Comparison of ENCODE assay signal across 8 cellular contexts in genomic region chr2:75464348-75464946, GRCh38.
DNase-seq lines count a peak whose midpoint lies in the region; ATAC-seq and TF ChIP-seq lines count a peak whose summit lies in the region.

No MANE protein-coding gene starts in this region.

- peaks cover 0 to 4% (median 0%) of the 10 kb centered on the region in 11 donors for H3K9me3 Mint-ChIP-seq in naive thymus-derived CD4-positive, alpha-beta T cell

- H3K27me3 Mint-ChIP-seq in naive thymus-derived CD4-positive, alpha-beta T cell, result peaks cover 16 to 54% (median 34%) of the 10 kb centered on the region in 5 donors

- no peak for ATAC-seq in naive thymus-derived CD4-positive, alpha-beta T cell

- no peak overlapping the region for H3K9ac ChIP-seq in smooth muscle cell (ENCODE audit: low read depth)

- no peak overlapping the region for H2AFZ ChIP-seq in smooth muscle cell (ENCODE audit: low read depth)

- H3F3A ChIP-seq in smooth muscle cell (ENCODE audit: low read depth), result no peaks in the 10 kb centered on the region

- 29 to 40% methylated on average over 4 of the region's 4 CpGs for WGBS in esophagus squamous epithelium, 2 donors
- 32% methylated on average over 4 of the region's 4 CpGs for WGBS in smooth muscle cell (ENCODE audit: low lambda C conversion rate)

- H3K4me3 Mint-ChIP-seq in naive thymus-derived CD4-positive, alpha-beta T cell, result no peak overlapping the region

- no peak overlapping the region for H3K27ac Mint-ChIP-seq in naive thymus-derived CD4-positive, alpha-beta T cell

- H3K9me3 ChIP-seq in esophagus squamous epithelium, result no peaks in the 10 kb centered on the region
- H3K9me3 ChIP-seq in smooth muscle cell (replicated peaks; ENCODE audit: low read depth), result no peaks in the 10 kb centered on the region
- no peaks in the 10 kb centered on the region for H3K9me3 ChIP-seq in naive thymus-derived CD4-positive, alpha-beta T cell (ENCODE audit: control insufficient read depth in 2 of 3, low read length in 3 of 3)

- POLR2A ChIA-PET in naive thymus-derived CD4-positive, alpha-beta T cell (lab: Charles Lee), result no interaction called here

- H3K36me3 Mint-ChIP-seq in naive thymus-derived CD4-positive, alpha-beta T cell, result no peaks in the 10 kb centered on the region

- no peaks in the 10 kb centered on the region for H3K4me1 ChIP-seq in esophagus squamous epithelium
- peaks cover 16% of the 10 kb centered on the region for H3K4me1 ChIP-seq in smooth muscle cell (ENCODE audit: low read depth)
- no peaks in the 10 kb centered on the region for H3K4me1 ChIP-seq in naive thymus-derived CD4-positive, alpha-beta T cell (ENCODE audit: control insufficient read depth in 2 of 2, insufficient read depth in 2 of 2, low read length in 2 of 2)

- no peaks in the 10 kb centered on the region for H3K79me2 ChIP-seq in smooth muscle cell (ENCODE audit: low read depth)

- peak overlapping the region; percentile 52 for H3K4me2 ChIP-seq in smooth muscle cell

- TF ChIP-seq POLR2A in esophagus squamous epithelium (IDR thresholded peaks at IDR 0.05), result no peak

- H3K27ac ChIP-seq in esophagus squamous epithelium (no peak overlapping the region), smooth muscle cell (ENCODE audit: low read depth) (no peak overlapping the region)
- no peak overlapping the region for H3K27ac ChIP-seq in naive thymus-derived CD4-positive, alpha-beta T cell (ENCODE audit: low read depth, low read length)

- no peaks in the 10 kb centered on the region for H4K20me1 ChIP-seq in smooth muscle cell (ENCODE audit: low read depth)

- CTCF ChIA-PET in naive thymus-derived CD4-positive, alpha-beta T cell (lab: Charles Lee), result interaction anchor here (0.6 kb wide), 1 partner anchor 160 kb away, joined by 3 read pairs; no protein-coding TSS in a partner anchor

- no peaks in the 10 kb centered on the region for H3K4me1 Mint-ChIP-seq in naive thymus-derived CD4-positive, alpha-beta T cell

- intact Hi-C loops in esophagus squamous epithelium (cut with DNase I), result loop anchor here (5.0 kb wide), 1 partner anchor 148 kb away; no protein-coding TSS in a partner anchor
- intact Hi-C loops in naive thymus-derived CD4-positive, alpha-beta T cell (cut with micrococcal nuclease), result loop anchor here in 1 of 2 donors (2.0 kb wide), 1 partner anchor 144 kb away; no protein-coding TSS in a partner anchor

- TF ChIP-seq CTCF in esophagus squamous epithelium (IDR thresholded peaks at IDR 0.05) (peak; percentile 17 to 70 (median 51)), smooth muscle cell (IDR thresholded peaks at IDR 0.05; ENCODE audit: borderline replicate concordance, insufficient read depth, poor library complexity, severe bottlenecking) (peak; percentile 89)

- H3K4me3 ChIP-seq in esophagus squamous epithelium (no peak overlapping the region), smooth muscle cell (no peak overlapping the region)
- H3K4me3 ChIP-seq in naive thymus-derived CD4-positive, alpha-beta T cell (ENCODE audit: low read length), result no peak overlapping the region

- H3K27me3 ChIP-seq in esophagus squamous epithelium (peaks cover 0 to 33% (median 0%) of the 10 kb centered on the region in 4 donors), smooth muscle cell (ENCODE audit: low read depth) (peaks cover 7% of the 10 kb centered on the region)
- H3K27me3 ChIP-seq in naive thymus-derived CD4-positive, alpha-beta T cell (ENCODE audit: control insufficient read depth in 2 of 2, insufficient read depth in 2 of 2, low read length in 2 of 2), result no peaks in the 10 kb centered on the region

- no peaks in the 10 kb centered on the region for H3K36me3 ChIP-seq in esophagus squamous epithelium
- no peaks in the 10 kb centered on the region for H3K36me3 ChIP-seq in smooth muscle cell (ENCODE audit: low read depth)
- no peaks in the 10 kb centered on the region for H3K36me3 ChIP-seq in naive thymus-derived CD4-positive, alpha-beta T cell (ENCODE audit: control insufficient read depth in 2 of 3, insufficient read depth in 3 of 3, low read length in 3 of 3)

- peak; percentile 22 for DNase-seq in NCI-H748 (lab: John Stamatoyannopoulos, UW; ENCODE audit: unreplicated experiment)
- no peak for DNase-seq in NCI-H748 treated with DMSO at 0.1 percent for 48 hours (lab: John Stamatoyannopoulos, UW)
- peak; percentile 18 for DNase-seq in NCI-H2081 treated with DMSO at 0.1 percent for 48 hours (lab: John Stamatoyannopoulos, UW)
- DNase-seq in esophagus squamous epithelium (lab: John Stamatoyannopoulos, UW), result no peak
- no peak for DNase-seq in smooth muscle cell (lab: John Stamatoyannopoulos, UW; ENCODE audit: unreplicated experiment)
- no peak for DNase-seq in activated CD4-positive, alpha-beta T cell treated with anti-CD3 and anti-CD28 coated beads, Interleukin-2, amount 50 U/mL, for 48 hours
- no peak for DNase-seq in naive thymus-derived CD4-positive, alpha-beta T cell
- no peak for DNase-seq in activated CD4-positive, alpha-beta T cell treated with anti-CD3 and anti-CD28 coated beads for 48 hours

Comparison
In these comparisons a context has a peak if more than half of its experiments do, and no peak if none do; other contexts are left out.
1. DNase-seq: peak in NCI-H748 (single experiment) and NCI-H2081 treated with DMSO at 0.1 percent for 48 hours (single experiment); none in NCI-H748 treated with DMSO at 0.1 percent for 48 hours (single experiment), esophagus squamous epithelium (single experiment), smooth muscle cell (single experiment), activated CD4-positive, alpha-beta T cell treated with anti-CD3 and anti-CD28 coated beads, Interleukin-2, amount 50 U/mL, for 48 hours (0 of 2), naive thymus-derived CD4-positive, alpha-beta T cell (0 of 9) and activated CD4-positive, alpha-beta T cell treated with anti-CD3 and anti-CD28 coated beads for 48 hours (single experiment).